ENCODE assay signal across 15 cellular contexts in the genomic region with DNA sequence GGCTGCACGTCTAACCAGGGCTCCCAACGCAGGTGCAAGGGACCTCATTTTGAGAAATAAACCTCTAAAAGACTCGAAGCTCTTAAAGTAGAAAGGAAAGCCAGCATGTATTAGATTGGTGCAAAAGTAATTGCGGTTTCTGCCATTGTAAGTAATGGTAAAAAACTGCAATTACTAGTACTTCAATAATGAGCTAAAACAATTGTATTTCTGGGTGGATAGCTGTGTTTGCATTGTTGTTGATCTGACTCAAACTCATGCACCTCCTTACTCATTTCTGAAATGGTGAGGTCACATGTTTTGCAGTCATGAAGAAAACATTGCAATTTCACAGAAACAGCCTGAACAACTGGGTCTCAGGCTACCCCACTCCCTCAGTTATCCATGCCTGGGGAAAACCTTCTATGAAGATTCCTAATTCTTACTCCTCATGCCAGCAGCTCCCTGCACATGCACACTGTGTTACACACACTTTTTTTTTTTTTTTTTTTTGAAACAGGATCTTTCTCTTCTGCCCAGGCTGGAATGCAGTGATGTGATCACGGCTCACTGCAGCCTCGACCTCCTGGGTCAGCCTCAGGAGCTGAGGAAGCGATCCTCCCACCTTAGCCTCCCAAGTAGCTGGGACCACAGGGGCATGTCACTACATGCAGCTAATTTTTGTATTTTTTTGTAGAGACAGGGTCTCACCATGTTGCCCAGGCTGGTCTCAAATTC. TPM values are rescaled to one million over a fixed set of nuclear protein-coding genes. Genes with fewer than 3 reads are reported as not detected.
DNase-seq lines count a peak whose midpoint lies in the region; ATAC-seq, FAIRE-seq and TF ChIP-seq lines count a peak whose summit lies in the region.
"Had no signal": no experiment of that assay in that cellular context is flagged by ENCODE, and none has a peak within 500 bp of the region (broad histone marks: within the 10 kb centered on the region; RNA-seq: fewer than 3 reads in every experiment).

No MANE protein-coding gene starts in this region.

- H3K4me3 Mint-ChIP-seq in activated CD4-positive, alpha-beta T cell treated with anti-CD3 and anti-CD28 coated beads for 36 hours, result no peak overlapping the region
- H3K4me3 Mint-ChIP-seq in astrocyte (ENCODE audit: unreplicated experiment), result no peak overlapping the region
- H3K4me3 Mint-ChIP-seq: endodermal cell had no signal

- no peaks in the 10 kb centered on the region for H3K4me1 Mint-ChIP-seq in activated CD4-positive, alpha-beta T cell treated with anti-CD3 and anti-CD28 coated beads for 36 hours
- H3K4me1 Mint-ChIP-seq in astrocyte (ENCODE audit: low read depth, unreplicated experiment), result peaks cover 3% of the 10 kb centered on the region
- H3K4me1 Mint-ChIP-seq: endodermal cell had no signal

- H3K79me2 ChIP-seq in astrocyte (ENCODE audit: insufficient read depth, low read length), result no peaks in the 10 kb centered on the region

- no peak overlapping the region for H2AFZ ChIP-seq in astrocyte (ENCODE audit: low read depth, low read length)

- no peak for FAIRE-seq in astrocyte (lab: Jason Lieb, UNC)
- FAIRE-seq: A204.1 had no signal

- intact Hi-C loops in activated CD4-positive, alpha-beta T cell treated with anti-CD3 and anti-CD28 coated beads for 36 hours (cut with DNase I, micrococcal nuclease), result no loop called here

- H4K20me1 ChIP-seq in astrocyte (ENCODE audit: insufficient read depth, low read length), result peaks cover 21% of the 10 kb centered on the region

- no peaks in the 10 kb centered on the region for H3K9me3 Mint-ChIP-seq in activated CD4-positive, alpha-beta T cell treated with anti-CD3 and anti-CD28 coated beads for 36 hours (ENCODE audit: low read depth)
- H3K9me3 Mint-ChIP-seq in astrocyte (ENCODE audit: unreplicated experiment), result no peaks in the 10 kb centered on the region
- H3K9me3 Mint-ChIP-seq: endodermal cell had no signal

- H3K27me3 Mint-ChIP-seq in activated CD4-positive, alpha-beta T cell treated with anti-CD3 and anti-CD28 coated beads for 36 hours, result no peaks in the 10 kb centered on the region
- no peaks in the 10 kb centered on the region for H3K27me3 Mint-ChIP-seq in astrocyte (ENCODE audit: low read depth, unreplicated experiment)

- no peak overlapping the region for H3K27ac Mint-ChIP-seq in activated CD4-positive, alpha-beta T cell treated with anti-CD3 and anti-CD28 coated beads for 36 hours
- H3K27ac Mint-ChIP-seq in astrocyte (ENCODE audit: unreplicated experiment), result no peak overlapping the region
- H3K27ac Mint-ChIP-seq: endodermal cell had no signal

- no peak overlapping the region for H3K4me3 ChIP-seq in astrocyte (ENCODE audit: insufficient read depth, low read depth, low read length)
- H3K4me3 ChIP-seq: lower lobe of right lung had no signal

- H3K4me1 ChIP-seq in astrocyte (ENCODE audit: insufficient read depth, low read length), result no peaks in the 10 kb centered on the region
- H3K4me1 ChIP-seq: lower lobe of right lung had no signal

- no peaks in the 10 kb centered on the region for H3K9me3 ChIP-seq in astrocyte (ENCODE audit: insufficient read depth, low read depth, low read length)
- H3K9me3 ChIP-seq: lower lobe of right lung had no signal

- POLR2A ChIA-PET in activated CD4-positive, alpha-beta T cell treated with anti-CD3 and anti-CD28 coated beads for 36 hours (lab: Charles Lee), result interaction anchor here (0.7 kb wide), 1 partner anchor 286 kb away, joined by 8 read pairs; no protein-coding TSS in a partner anchor

- H3K27me3 ChIP-seq in astrocyte (ENCODE audit: insufficient read depth, low read length), result peaks cover 4% of the 10 kb centered on the region

- DNase-seq in activated CD4-positive, alpha-beta T cell treated with anti-CD3 and anti-CD28 coated beads for 36 hours, result no peak
- DNase-seq in activated CD4-positive, alpha-beta T cell treated with anti-CD3 and anti-CD28 coated beads for 1 hour, result no peak
- DNase-seq in GM20000 (ENCODE audit: low spot score), result peak; percentile 56
- peak; percentile 24 for DNase-seq in astrocyte (ENCODE audit: low read depth)
- peak; percentile 3 for DNase-seq in kidney glomerular epithelial cell (lab: John Stamatoyannopoulos, UW)
- DNase-seq in NCI-H2107 (lab: John Stamatoyannopoulos, UW), result no peak
- DNase-seq: activated gamma-delta T cell, endodermal cell, KBM-7, lower lobe of right lung, NCI-H146 had no signal

- H3K36me3 ChIP-seq in astrocyte (ENCODE audit: insufficient read depth, low read length), result no peaks in the 10 kb centered on the region
- H3K36me3 ChIP-seq: lower lobe of right lung had no signal

- peak; percentile 76 for ATAC-seq in activated CD4-positive, alpha-beta T cell treated with anti-CD3 and anti-CD28 coated beads for 36 hours
- ATAC-seq in GM19328 (IDR thresholded peaks at IDR 0.05; ENCODE audit: unreplicated experiment) (no peak), HG03280 (IDR thresholded peaks at IDR 0.05; ENCODE audit: unreplicated experiment) (no peak)
- ATAC-seq: lower lobe of right lung had no signal

- TF ChIP-seq CTCF in GM20000 (IDR thresholded peaks at IDR 0.05; ENCODE audit: extremely low read depth, missing control alignments) (no peak), astrocyte (IDR thresholded peaks at IDR 0.05; ENCODE audit: insufficient read depth, low read depth, low read length) (no peak)

- no peak overlapping the region for H3K4me2 ChIP-seq in astrocyte (ENCODE audit: low read length)

- CTCF ChIA-PET in activated CD4-positive, alpha-beta T cell treated with anti-CD3 and anti-CD28 coated beads for 36 hours (lab: Charles Lee), result interaction anchor here (0.6 to 1.2 kb wide), 4 partner anchors 24 to 1204 kb away, joined by 3 to 4 read pairs (median 3); no protein-coding TSS in a partner anchor

- no peak overlapping the region for H3K9ac ChIP-seq in astrocyte (ENCODE audit: low read length)

- no peaks in the 10 kb centered on the region for H3K36me3 Mint-ChIP-seq in activated CD4-positive, alpha-beta T cell treated with anti-CD3 and anti-CD28 coated beads for 36 hours (ENCODE audit: low read depth)
- H3K36me3 Mint-ChIP-seq in astrocyte (ENCODE audit: low read depth, unreplicated experiment), result peaks cover 19% of the 10 kb centered on the region

- no peak overlapping the region for H3K27ac ChIP-seq in astrocyte (ENCODE audit: low read depth, low read length)
- H3K27ac ChIP-seq: lower lobe of right lung had no signal

RNA-seq across cellular contexts. Expression of a gene that starts 24.6 kb away (rescaled TPM):
- total RNA-seq in activated CD4-positive, alpha-beta T cell treated with anti-CD3 and anti-CD28 coated beads for 36 hours, result 1 to 10 TPM; 5.2 to 6.8 TPM
- 12.2 and 17.7 TPM in 2 replicates for total RNA-seq in astrocyte

RNA-seq across cellular contexts. Expression of a gene that starts 29.5 kb away (rescaled TPM):
- not detected for total RNA-seq in activated CD4-positive, alpha-beta T cell treated with anti-CD3 and anti-CD28 coated beads for 36 hours
- 0.79 and 1.4 TPM in 2 replicates for total RNA-seq in astrocyte
- total RNA-seq: NCI-H460 had no signal

RNA-seq across cellular contexts. Expression of a gene that starts 48.4 kb away (rescaled TPM):
- total RNA-seq in activated CD4-positive, alpha-beta T cell treated with anti-CD3 and anti-CD28 coated beads for 36 hours, result not detected
- 0.79 and 0.86 TPM in 2 replicates for total RNA-seq in astrocyte
- total RNA-seq: NCI-H460 had no signal

Comparison
In these comparisons a context has a peak if more than half of its experiments do, and no peak if none do; other contexts are left out.
1. DNase-seq: peak in GM20000 (single experiment), astrocyte (single experiment) and kidney glomerular epithelial cell (single experiment); none in activated CD4-positive, alpha-beta T cell treated with anti-CD3 and anti-CD28 coated beads for 36 hours (single experiment), activated CD4-positive, alpha-beta T cell treated with anti-CD3 and anti-CD28 coated beads for 1 hour (single experiment) and NCI-H2107 (single experiment).